14 cellular contexts compared by ENCODE assay signal in the genomic region with DNA sequence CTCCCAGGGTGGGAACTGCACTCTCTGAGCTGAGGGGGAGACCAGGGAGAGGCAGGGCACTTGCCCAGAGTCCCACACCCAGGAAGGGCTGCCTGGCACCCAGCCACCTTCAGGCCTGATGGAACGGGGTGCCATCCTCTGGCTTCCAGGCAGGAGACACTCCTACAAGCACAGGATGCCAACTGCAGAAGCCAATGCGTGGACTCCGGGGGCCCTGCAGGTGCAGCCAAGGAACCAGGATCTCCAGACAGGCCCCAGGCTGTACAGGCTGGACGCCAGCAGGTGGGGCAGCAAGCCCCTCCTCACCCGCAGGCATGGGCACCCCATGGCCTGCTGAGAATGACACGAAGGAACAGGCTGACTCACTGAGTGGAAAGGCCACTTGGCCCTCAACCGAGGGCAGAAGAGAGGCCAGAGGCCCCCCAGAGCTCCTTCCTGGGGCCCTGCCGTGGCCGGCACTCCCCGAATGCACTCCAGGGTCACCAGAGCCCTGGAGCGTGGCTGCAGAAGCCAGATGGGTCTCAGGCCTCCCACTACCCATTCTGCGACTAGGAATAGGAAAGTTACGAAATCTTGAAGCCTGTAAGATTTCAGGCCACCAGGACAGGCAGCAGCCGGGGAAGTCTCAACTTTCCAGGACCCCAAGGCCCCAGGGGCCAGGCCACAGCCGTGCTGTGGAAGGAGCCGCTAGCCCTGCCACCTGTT. TPM values are rescaled to one million over a fixed set of nuclear protein-coding genes. Genes with fewer than 3 reads are reported as not detected.
DNase-seq lines count a peak whose midpoint lies in the region; ATAC-seq and TF ChIP-seq lines count a peak whose summit lies in the region.
"Had no signal": no experiment of that assay in that cellular context is flagged by ENCODE, and none has a peak within 500 bp of the region (broad histone marks: within the 10 kb centered on the region; RNA-seq: fewer than 3 reads in every experiment).

No MANE protein-coding gene starts in this region.

- peaks cover 7% of the 10 kb centered on the region for H3K27me3 Mint-ChIP-seq in activated CD8-positive, alpha-beta T cell treated with anti-CD3 and anti-CD28 coated beads, Interleukin-2, amount 10 ng/mL, durations not matched to agents 7 days and 5 days (ENCODE audit: low read depth)

- H3K36me3 ChIP-seq in BLaER1 (no peaks in the 10 kb centered on the region), osteoblast (ENCODE audit: insufficient read depth, low read length) (peaks cover 4% of the 10 kb centered on the region), vagina (no peaks in the 10 kb centered on the region)

- H3K4me1 ChIP-seq in BLaER1 = peaks cover 51% of the 10 kb centered on the region
- no peaks in the 10 kb centered on the region for H3K4me1 ChIP-seq in osteoblast (ENCODE audit: insufficient read depth, low read length)
- peaks cover 47% of the 10 kb centered on the region for H3K4me1 ChIP-seq in vagina

- TF ChIP-seq POLR2A in NB4 (IDR thresholded peaks at IDR 0.05; ENCODE audit: extremely low read depth, insufficient read length) (no peak), vagina (IDR thresholded peaks at IDR 0.05) (no peak)

- TF ChIP-seq CTCF in NB4 (IDR thresholded peaks at IDR 0.05; ENCODE audit: low read depth, low read length) = no peak
- no peak for TF ChIP-seq CTCF in osteoblast (IDR thresholded peaks at IDR 0.05; ENCODE audit: extremely low read depth, low read depth, low read length)
- no peak for TF ChIP-seq CTCF in GM13977 (IDR thresholded peaks at IDR 0.05; ENCODE audit: extremely low read depth, insufficient read depth, missing control alignments)
- no peak for TF ChIP-seq CTCF in vagina (IDR thresholded peaks at IDR 0.05)

- peaks cover 13% of the 10 kb centered on the region for H3K4me1 Mint-ChIP-seq in activated CD8-positive, alpha-beta T cell treated with anti-CD3 and anti-CD28 coated beads, Interleukin-2, amount 10 ng/mL, durations not matched to agents 7 days and 5 days (ENCODE audit: low read depth)

- no peaks in the 10 kb centered on the region for H3K9me3 Mint-ChIP-seq in activated CD8-positive, alpha-beta T cell treated with anti-CD3 and anti-CD28 coated beads, Interleukin-2, amount 10 ng/mL, durations not matched to agents 7 days and 5 days (ENCODE audit: insufficient read depth)
- H3K9me3 Mint-ChIP-seq: CD8-positive, alpha-beta T cell had no signal

- in situ Hi-C loops in GM13977 (cut with MboI; ENCODE audit: low pct_unique_long_range_greater_than_20kb, low sequenced_read_pairs, unreplicated experiment) (no loop called here), G401 (cut with HindIII; ENCODE audit: low sequenced_read_pairs) (no loop called here)

- no peaks in the 10 kb centered on the region for H3K9me3 ChIP-seq in BLaER1
- no peaks in the 10 kb centered on the region for H3K9me3 ChIP-seq in osteoblast (ENCODE audit: low read depth, low read length)
- H3K9me3 ChIP-seq in vagina = no peaks in the 10 kb centered on the region

- H2AFZ ChIP-seq in osteoblast (ENCODE audit: low read length) = no peak overlapping the region

- H3K4me2 ChIP-seq in BLaER1 (peak overlapping the region; percentile 51), osteoblast (ENCODE audit: insufficient read depth, low read length) (no peak overlapping the region)

- no peak overlapping the region for H3K27ac Mint-ChIP-seq in activated CD8-positive, alpha-beta T cell treated with anti-CD3 and anti-CD28 coated beads, Interleukin-2, amount 10 ng/mL, durations not matched to agents 7 days and 5 days
- H3K27ac Mint-ChIP-seq: CD8-positive, alpha-beta T cell had no signal

- no peaks in the 10 kb centered on the region for H3K27me3 ChIP-seq in BLaER1
- no peaks in the 10 kb centered on the region for H3K27me3 ChIP-seq in osteoblast (ENCODE audit: insufficient read depth, low read length)
- no peaks in the 10 kb centered on the region for H3K27me3 ChIP-seq in vagina

- intact Hi-C loops in vagina (cut with DNase I) = no loop called here

- no peak for ATAC-seq in activated CD8-positive, alpha-beta T cell treated with anti-CD3 and anti-CD28 coated beads, Interleukin-2, amount 10 ng/mL, durations not matched to agents 7 days and 5 days
- ATAC-seq: CD8-positive, alpha-beta T cell had no signal

- no peaks in the 10 kb centered on the region for H4K20me1 ChIP-seq in BLaER1
- peaks cover 65% of the 10 kb centered on the region for H4K20me1 ChIP-seq in osteoblast (ENCODE audit: insufficient read depth, low read length)

- no peak overlapping the region for H3K4me3 Mint-ChIP-seq in activated CD8-positive, alpha-beta T cell treated with anti-CD3 and anti-CD28 coated beads, Interleukin-2, amount 10 ng/mL, durations not matched to agents 7 days and 5 days
- H3K4me3 Mint-ChIP-seq: CD8-positive, alpha-beta T cell had no signal

- H3K36me3 Mint-ChIP-seq in activated CD8-positive, alpha-beta T cell treated with anti-CD3 and anti-CD28 coated beads, Interleukin-2, amount 10 ng/mL, durations not matched to agents 7 days and 5 days (ENCODE audit: low read depth) = no peaks in the 10 kb centered on the region

- DNase-seq in NB4 (ENCODE audit: low read depth) = peak; percentile 41
- peak; percentile 7 for DNase-seq in epidermal melanocyte (ENCODE audit: insufficient read length, low spot score)
- peak; percentile 41 for DNase-seq in osteoblast (ENCODE audit: insufficient read length, low spot score, missing footprints)
- no peak for DNase-seq in activated CD8-positive, alpha-beta T cell treated with anti-CD3 and anti-CD28 coated beads, Interleukin-2, amount 10 ng/mL, durations not matched to agents 7 days and 5 days
- DNase-seq in GM13977 (ENCODE audit: low spot score) = no peak
- DNase-seq in G401 (ENCODE audit: low spot score) = no peak
- no peak for DNase-seq in vagina (ENCODE audit: extremely low spot score in 2 of 2)
- DNase-seq: activated CD4-positive, alpha-beta T cell treated with anti-CD3 and anti-CD28 coated beads, Interleukin-2, amount 50 U/mL, for 4 hours; islet precursor cell; KBM-7; NCI-H510A; occipital lobe had no signal

- H3K4me3 ChIP-seq in BLaER1 (no peak overlapping the region), NB4 (ENCODE audit: low read depth, low read length) (no peak overlapping the region), osteoblast (ENCODE audit: insufficient read depth, low read length) (no peak overlapping the region), vagina (no peak overlapping the region)

- POLR2A ChIA-PET in activated CD8-positive, alpha-beta T cell treated with anti-CD3 and anti-CD28 coated beads, Interleukin-2, amount 10 ng/mL, durations not matched to agents 7 days and 5 days (lab: Charles Lee) = no interaction called here

- no peak overlapping the region for H3K27ac ChIP-seq in BLaER1
- H3K27ac ChIP-seq in osteoblast (ENCODE audit: low read depth, low read length) = no peak overlapping the region
- no peak overlapping the region for H3K27ac ChIP-seq in vagina

- H3K9ac ChIP-seq in BLaER1 = no peak overlapping the region; the same call in 1 of the 2 replicates

- peaks cover 93% of the 10 kb centered on the region for H3K79me2 ChIP-seq in osteoblast (ENCODE audit: insufficient read depth, low read length)

- CTCF ChIA-PET in activated CD8-positive, alpha-beta T cell treated with anti-CD3 and anti-CD28 coated beads, Interleukin-2, amount 10 ng/mL, durations not matched to agents 7 days and 5 days (lab: Charles Lee) = no interaction called here

RNA-seq across cellular contexts. Expression of gene NACC2, which starts 15.7 kb away (rescaled TPM):
- total RNA-seq in osteoblast = 25.3 and 32.9 TPM in 2 replicates
- 1 to 10 TPM; 5.6 to 6.4 TPM for total RNA-seq in activated CD8-positive, alpha-beta T cell treated with anti-CD3 and anti-CD28 coated beads, Interleukin-2, amount 10 ng/mL, durations not matched to agents 7 days and 5 days
- total RNA-seq in G401 (2014; rRNA removed; shearing (Covaris generic)) = 12.8 and 13.9 TPM in 2 replicates
- 21.1 TPM for total RNA-seq in vagina

RNA-seq across cellular contexts. Expression of gene TMEM250, which starts 39.3 kb away (rescaled TPM):
- total RNA-seq in osteoblast = 52.7 and 65.5 TPM in 2 replicates
- total RNA-seq in activated CD8-positive, alpha-beta T cell treated with anti-CD3 and anti-CD28 coated beads, Interleukin-2, amount 10 ng/mL, durations not matched to agents 7 days and 5 days = 10 to 100 TPM; 56.5 to 57.0 TPM
- total RNA-seq in G401 (2014; rRNA removed; shearing (Covaris generic)) = 48.3 and 51.4 TPM in 2 replicates
- 25.0 TPM for total RNA-seq in vagina

Comparison
In these comparisons a context has a peak if more than half of its experiments do, and no peak if none do; other contexts are left out.
1. DNase-seq: peak in NB4 (single experiment), epidermal melanocyte (single experiment) and osteoblast (single experiment); none in activated CD8-positive, alpha-beta T cell treated with anti-CD3 and anti-CD28 coated beads, Interleukin-2, amount 10 ng/mL, durations not matched to agents 7 days and 5 days (single experiment), GM13977 (single experiment), G401 (single experiment) and vagina (0 of 2).